In the genomic region with DNA sequence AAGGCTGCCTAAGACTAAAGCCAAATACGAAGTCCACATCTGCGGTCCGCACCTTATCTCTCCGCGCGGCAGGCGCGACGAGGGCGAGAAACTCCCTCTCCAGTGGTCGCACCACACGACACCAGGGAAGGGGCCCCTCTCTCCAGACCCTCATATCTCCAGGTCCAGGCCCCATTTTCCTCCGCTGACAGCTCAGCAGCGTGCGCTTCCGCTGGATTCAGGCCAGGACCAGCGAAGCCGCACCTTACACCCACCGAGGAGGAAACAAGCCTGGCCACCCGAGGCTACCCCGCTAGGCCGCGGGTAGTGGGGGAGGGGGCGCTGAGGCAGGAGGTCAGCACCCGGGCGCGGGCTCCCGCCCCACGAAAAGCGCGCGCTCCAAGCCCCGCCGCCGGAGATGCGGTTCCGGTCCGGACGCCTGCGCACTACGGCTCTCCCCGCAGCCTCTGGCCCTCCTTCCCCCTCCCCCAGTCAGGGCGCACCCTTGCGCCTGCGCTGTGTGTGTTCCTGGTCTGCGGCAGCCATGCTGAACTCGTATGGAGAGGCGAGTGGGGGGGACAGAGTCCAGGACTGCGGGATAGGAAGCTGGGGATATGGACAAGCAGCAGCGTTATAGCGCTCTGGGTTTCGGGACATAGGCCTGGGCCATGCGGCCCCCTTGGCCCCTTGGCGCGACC, we compare ENCODE assay signal across 1 cellular context.
A peak's percentile ranks its signal among the peaks of the same experiment; 100 is the strongest.
TF ChIP-seq lines count a peak whose summit lies in the region.

A gene (plus strand): TSS at position 502 of the 677 bp plus-strand sequence. CDS start 4,305 bp downstream, outside the sequence.

TF ChIP-seq in K562, 482 proteins besides CTCF, POLR2A, EP300 and RAD21 (continued from another document):
- TF ChIP-seq, protein P1, sequence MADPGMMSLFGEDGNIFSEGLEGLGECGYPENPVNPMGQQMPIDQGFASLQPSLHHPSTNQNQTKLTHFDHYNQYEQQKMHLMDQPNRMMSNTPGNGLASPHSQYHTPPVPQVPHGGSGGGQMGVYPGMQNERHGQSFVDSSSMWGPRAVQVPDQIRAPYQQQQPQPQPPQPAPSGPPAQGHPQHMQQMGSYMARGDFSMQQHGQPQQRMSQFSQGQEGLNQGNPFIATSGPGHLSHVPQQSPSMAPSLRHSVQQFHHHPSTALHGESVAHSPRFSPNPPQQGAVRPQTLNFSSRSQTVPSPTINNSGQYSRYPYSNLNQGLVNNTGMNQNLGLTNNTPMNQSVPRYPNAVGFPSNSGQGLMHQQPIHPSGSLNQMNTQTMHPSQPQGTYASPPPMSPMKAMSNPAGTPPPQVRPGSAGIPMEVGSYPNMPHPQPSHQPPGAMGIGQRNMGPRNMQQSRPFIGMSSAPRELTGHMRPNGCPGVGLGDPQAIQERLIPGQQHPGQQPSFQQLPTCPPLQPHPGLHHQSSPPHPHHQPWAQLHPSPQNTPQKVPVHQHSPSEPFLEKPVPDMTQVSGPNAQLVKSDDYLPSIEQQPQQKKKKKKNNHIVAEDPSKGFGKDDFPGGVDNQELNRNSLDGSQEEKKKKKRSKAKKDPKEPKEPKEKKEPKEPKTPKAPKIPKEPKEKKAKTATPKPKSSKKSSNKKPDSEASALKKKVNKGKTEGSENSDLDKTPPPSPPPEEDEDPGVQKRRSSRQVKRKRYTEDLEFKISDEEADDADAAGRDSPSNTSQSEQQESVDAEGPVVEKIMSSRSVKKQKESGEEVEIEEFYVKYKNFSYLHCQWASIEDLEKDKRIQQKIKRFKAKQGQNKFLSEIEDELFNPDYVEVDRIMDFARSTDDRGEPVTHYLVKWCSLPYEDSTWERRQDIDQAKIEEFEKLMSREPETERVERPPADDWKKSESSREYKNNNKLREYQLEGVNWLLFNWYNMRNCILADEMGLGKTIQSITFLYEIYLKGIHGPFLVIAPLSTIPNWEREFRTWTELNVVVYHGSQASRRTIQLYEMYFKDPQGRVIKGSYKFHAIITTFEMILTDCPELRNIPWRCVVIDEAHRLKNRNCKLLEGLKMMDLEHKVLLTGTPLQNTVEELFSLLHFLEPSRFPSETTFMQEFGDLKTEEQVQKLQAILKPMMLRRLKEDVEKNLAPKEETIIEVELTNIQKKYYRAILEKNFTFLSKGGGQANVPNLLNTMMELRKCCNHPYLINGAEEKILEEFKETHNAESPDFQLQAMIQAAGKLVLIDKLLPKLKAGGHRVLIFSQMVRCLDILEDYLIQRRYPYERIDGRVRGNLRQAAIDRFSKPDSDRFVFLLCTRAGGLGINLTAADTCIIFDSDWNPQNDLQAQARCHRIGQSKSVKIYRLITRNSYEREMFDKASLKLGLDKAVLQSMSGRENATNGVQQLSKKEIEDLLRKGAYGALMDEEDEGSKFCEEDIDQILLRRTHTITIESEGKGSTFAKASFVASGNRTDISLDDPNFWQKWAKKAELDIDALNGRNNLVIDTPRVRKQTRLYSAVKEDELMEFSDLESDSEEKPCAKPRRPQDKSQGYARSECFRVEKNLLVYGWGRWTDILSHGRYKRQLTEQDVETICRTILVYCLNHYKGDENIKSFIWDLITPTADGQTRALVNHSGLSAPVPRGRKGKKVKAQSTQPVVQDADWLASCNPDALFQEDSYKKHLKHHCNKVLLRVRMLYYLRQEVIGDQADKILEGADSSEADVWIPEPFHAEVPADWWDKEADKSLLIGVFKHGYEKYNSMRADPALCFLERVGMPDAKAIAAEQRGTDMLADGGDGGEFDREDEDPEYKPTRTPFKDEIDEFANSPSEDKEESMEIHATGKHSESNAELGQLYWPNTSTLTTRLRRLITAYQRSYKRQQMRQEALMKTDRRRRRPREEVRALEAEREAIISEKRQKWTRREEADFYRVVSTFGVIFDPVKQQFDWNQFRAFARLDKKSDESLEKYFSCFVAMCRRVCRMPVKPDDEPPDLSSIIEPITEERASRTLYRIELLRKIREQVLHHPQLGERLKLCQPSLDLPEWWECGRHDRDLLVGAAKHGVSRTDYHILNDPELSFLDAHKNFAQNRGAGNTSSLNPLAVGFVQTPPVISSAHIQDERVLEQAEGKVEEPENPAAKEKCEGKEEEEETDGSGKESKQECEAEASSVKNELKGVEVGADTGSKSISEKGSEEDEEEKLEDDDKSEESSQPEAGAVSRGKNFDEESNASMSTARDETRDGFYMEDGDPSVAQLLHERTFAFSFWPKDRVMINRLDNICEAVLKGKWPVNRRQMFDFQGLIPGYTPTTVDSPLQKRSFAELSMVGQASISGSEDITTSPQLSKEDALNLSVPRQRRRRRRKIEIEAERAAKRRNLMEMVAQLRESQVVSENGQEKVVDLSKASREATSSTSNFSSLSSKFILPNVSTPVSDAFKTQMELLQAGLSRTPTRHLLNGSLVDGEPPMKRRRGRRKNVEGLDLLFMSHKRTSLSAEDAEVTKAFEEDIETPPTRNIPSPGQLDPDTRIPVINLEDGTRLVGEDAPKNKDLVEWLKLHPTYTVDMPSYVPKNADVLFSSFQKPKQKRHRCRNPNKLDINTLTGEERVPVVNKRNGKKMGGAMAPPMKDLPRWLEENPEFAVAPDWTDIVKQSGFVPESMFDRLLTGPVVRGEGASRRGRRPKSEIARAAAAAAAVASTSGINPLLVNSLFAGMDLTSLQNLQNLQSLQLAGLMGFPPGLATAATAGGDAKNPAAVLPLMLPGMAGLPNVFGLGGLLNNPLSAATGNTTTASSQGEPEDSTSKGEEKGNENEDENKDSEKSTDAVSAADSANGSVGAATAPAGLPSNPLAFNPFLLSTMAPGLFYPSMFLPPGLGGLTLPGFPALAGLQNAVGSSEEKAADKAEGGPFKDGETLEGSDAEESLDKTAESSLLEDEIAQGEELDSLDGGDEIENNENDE (IDR thresholded peaks at IDR 0.05; ENCODE audit: low read depth, low read length): no peak
- no peak for TF ChIP-seq IRF2 (CRISPR knock-in tag; IDR thresholded peaks at IDR 0.05)
- peak; percentile 95 for TF ChIP-seq MEIS2 (IDR thresholded peaks at IDR 0.05; ENCODE audit: partially characterized antibody)
- TF ChIP-seq ZNF584 (CRISPR knock-in tag; IDR thresholded peaks at IDR 0.05; ENCODE audit: low read depth): no peak
- TF ChIP-seq, protein P2, sequence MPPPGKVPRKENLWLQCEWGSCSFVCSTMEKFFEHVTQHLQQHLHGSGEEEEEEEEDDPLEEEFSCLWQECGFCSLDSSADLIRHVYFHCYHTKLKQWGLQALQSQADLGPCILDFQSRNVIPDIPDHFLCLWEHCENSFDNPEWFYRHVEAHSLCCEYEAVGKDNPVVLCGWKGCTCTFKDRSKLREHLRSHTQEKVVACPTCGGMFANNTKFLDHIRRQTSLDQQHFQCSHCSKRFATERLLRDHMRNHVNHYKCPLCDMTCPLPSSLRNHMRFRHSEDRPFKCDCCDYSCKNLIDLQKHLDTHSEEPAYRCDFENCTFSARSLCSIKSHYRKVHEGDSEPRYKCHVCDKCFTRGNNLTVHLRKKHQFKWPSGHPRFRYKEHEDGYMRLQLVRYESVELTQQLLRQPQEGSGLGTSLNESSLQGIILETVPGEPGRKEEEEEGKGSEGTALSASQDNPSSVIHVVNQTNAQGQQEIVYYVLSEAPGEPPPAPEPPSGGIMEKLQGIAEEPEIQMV (tag; conservative IDR thresholded peaks at IDR 0.05; ENCODE audit: low read depth): peak; percentile 67; the same call in 1 of the 2 replicates
- no peak for TF ChIP-seq ZFP1 (CRISPR knock-in tag; IDR thresholded peaks at IDR 0.05)
- TF ChIP-seq, protein P3, sequence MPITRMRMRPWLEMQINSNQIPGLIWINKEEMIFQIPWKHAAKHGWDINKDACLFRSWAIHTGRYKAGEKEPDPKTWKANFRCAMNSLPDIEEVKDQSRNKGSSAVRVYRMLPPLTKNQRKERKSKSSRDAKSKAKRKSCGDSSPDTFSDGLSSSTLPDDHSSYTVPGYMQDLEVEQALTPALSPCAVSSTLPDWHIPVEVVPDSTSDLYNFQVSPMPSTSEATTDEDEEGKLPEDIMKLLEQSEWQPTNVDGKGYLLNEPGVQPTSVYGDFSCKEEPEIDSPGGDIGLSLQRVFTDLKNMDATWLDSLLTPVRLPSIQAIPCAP (CRISPR knock-in tag; IDR thresholded peaks at IDR 0.05; ENCODE audit: borderline replicate concordance): no peak
- no peak for TF ChIP-seq FOXJ3 (CRISPR knock-in tag; IDR thresholded peaks at IDR 0.05)
- TF ChIP-seq, protein P4, sequence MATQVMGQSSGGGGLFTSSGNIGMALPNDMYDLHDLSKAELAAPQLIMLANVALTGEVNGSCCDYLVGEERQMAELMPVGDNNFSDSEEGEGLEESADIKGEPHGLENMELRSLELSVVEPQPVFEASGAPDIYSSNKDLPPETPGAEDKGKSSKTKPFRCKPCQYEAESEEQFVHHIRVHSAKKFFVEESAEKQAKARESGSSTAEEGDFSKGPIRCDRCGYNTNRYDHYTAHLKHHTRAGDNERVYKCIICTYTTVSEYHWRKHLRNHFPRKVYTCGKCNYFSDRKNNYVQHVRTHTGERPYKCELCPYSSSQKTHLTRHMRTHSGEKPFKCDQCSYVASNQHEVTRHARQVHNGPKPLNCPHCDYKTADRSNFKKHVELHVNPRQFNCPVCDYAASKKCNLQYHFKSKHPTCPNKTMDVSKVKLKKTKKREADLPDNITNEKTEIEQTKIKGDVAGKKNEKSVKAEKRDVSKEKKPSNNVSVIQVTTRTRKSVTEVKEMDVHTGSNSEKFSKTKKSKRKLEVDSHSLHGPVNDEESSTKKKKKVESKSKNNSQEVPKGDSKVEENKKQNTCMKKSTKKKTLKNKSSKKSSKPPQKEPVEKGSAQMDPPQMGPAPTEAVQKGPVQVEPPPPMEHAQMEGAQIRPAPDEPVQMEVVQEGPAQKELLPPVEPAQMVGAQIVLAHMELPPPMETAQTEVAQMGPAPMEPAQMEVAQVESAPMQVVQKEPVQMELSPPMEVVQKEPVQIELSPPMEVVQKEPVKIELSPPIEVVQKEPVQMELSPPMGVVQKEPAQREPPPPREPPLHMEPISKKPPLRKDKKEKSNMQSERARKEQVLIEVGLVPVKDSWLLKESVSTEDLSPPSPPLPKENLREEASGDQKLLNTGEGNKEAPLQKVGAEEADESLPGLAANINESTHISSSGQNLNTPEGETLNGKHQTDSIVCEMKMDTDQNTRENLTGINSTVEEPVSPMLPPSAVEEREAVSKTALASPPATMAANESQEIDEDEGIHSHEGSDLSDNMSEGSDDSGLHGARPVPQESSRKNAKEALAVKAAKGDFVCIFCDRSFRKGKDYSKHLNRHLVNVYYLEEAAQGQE (CRISPR knock-in tag; IDR thresholded peaks at IDR 0.05; ENCODE audit: low read depth): 0 out of 2 replicates have a peak, but pooled peaks have one; percentile 69
- TF ChIP-seq BDP1 (IDR thresholded peaks at IDR 0.05; ENCODE audit: insufficient read depth, insufficient read length): no peak
- peak in 1 of 2 experiments; percentile 75; a peak in 2 of 4 replicates for TF ChIP-seq HDAC1 (IDR thresholded peaks at IDR 0.05)
- no peak for TF ChIP-seq ZNF212 (CRISPR knock-in tag; IDR thresholded peaks at IDR 0.05)
- no peak for TF ChIP-seq CHD4 (IDR thresholded peaks at IDR 0.05; ENCODE audit: insufficient read depth, insufficient replicate concordance, low read depth, low read length, poor library complexity, severe bottlenecking)
- no peak for TF ChIP-seq TCFL5 (CRISPR knock-in tag; conservative IDR thresholded peaks at IDR 0.05)
- peak; percentile 35 for TF ChIP-seq JUN (IDR thresholded peaks at IDR 0.05; ENCODE audit: borderline replicate concordance, low read depth, low read length)
- 0 out of 2 replicates have a peak, but pooled peaks have one; percentile 12 for TF ChIP-seq JUN (CRISPR knock-in tag; IDR thresholded peaks at IDR 0.05; ENCODE audit: borderline replicate concordance)
- no peak for TF ChIP-seq RBM39 (optimal IDR thresholded peaks at IDR 0.05; ENCODE audit: low read depth, low read length)
- no peak for TF ChIP-seq POLR3G (IDR thresholded peaks at IDR 0.05; ENCODE audit: extremely low read depth, insufficient read length, insufficient replicate concordance)
- TF ChIP-seq ZBTB17 (CRISPR knock-in tag; IDR thresholded peaks at IDR 0.05): peak; percentile 17
- no peak for TF ChIP-seq WHSC1 (IDR thresholded peaks at IDR 0.05; ENCODE audit: low read length)
- TF ChIP-seq, protein P5, sequence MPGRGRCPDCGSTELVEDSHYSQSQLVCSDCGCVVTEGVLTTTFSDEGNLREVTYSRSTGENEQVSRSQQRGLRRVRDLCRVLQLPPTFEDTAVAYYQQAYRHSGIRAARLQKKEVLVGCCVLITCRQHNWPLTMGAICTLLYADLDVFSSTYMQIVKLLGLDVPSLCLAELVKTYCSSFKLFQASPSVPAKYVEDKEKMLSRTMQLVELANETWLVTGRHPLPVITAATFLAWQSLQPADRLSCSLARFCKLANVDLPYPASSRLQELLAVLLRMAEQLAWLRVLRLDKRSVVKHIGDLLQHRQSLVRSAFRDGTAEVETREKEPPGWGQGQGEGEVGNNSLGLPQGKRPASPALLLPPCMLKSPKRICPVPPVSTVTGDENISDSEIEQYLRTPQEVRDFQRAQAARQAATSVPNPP (IDR thresholded peaks at IDR 0.05; ENCODE audit: borderline replicate concordance, insufficient read depth, insufficient read length): no peak
- peak in 1 of 2 experiments; percentile 31; a peak in 2 of 4 replicates for TF ChIP-seq TBL1XR1 (IDR thresholded peaks at IDR 0.05; ENCODE audit: low read length in 2 of 2)
- no peak for TF ChIP-seq MAFG (tag; conservative IDR thresholded peaks at IDR 0.05)
- TF ChIP-seq ZNF184 (CRISPR knock-in tag; IDR thresholded peaks at IDR 0.05): no peak
TF ChIP-seq in K562: peak in this region for 166.
